Comparison of ENCODE assay signal across 12 cellular contexts in genomic region chr7:106089647-106090046, GRCh38. TPM values are rescaled to one million over a fixed set of nuclear protein-coding genes. Genes with fewer than 3 reads are reported as not detected.
DNase-seq lines count a peak whose midpoint lies in the region; ATAC-seq, FAIRE-seq and TF ChIP-seq lines count a peak whose summit lies in the region.
"Had no signal": no experiment of that assay in that cellular context is flagged by ENCODE, and none has a peak within 500 bp of the region (broad histone marks: within the 10 kb centered on the region; RNA-seq: fewer than 3 reads in every experiment).

No MANE protein-coding gene starts in this region.

- no peak overlapping the region for H3K27ac ChIP-seq in HepG2 (ENCODE audit: extremely low read length, insufficient read depth, low read length)
- H3K27ac ChIP-seq: sigmoid colon had no signal

- no peak overlapping the region for H3K9ac ChIP-seq in HepG2 (ENCODE audit: insufficient read depth, low read depth, low read length)

- CTCF ChIA-PET in activated naive CD4-positive, alpha-beta T cell treated with anti-CD3 and anti-CD28 coated beads, Interleukin-2, amount 10 ng/mL, durations not matched to agents 7 days and 5 days (lab: Charles Lee) = no interaction called here
- CTCF ChIA-PET in HepG2 (lab: Yijun Ruan, JAX; ENCODE audit: low intra/inter-chr PET ratio, low total read pairs) = no interaction called here

- no peaks in the 10 kb centered on the region for H3K4me1 ChIP-seq in HepG2 (ENCODE audit: insufficient read depth, low read length)
- H3K4me1 ChIP-seq: sigmoid colon had no signal

- ATAC-seq in HG02610 (IDR thresholded peaks at IDR 0.05; ENCODE audit: unreplicated experiment) (peak; percentile 94), HG03442 (IDR thresholded peaks at IDR 0.05; ENCODE audit: unreplicated experiment) (peak; percentile 91), HepG2 (no peak)
- ATAC-seq in stimulated activated naive B cell treated with anti-CD40 and anti-IgM and Interleukin-4, amounts not matched to agents 10 μg/mL and 1 μg/mL and 100 μg/mL, for 72 hours (replicated peaks) = peak; percentile 98

- peaks cover 24% of the 10 kb centered on the region for H3K36me3 Mint-ChIP-seq in activated naive CD4-positive, alpha-beta T cell treated with anti-CD3 and anti-CD28 coated beads, Interleukin-2, amount 50 U/mL, for 24 hours
- H3K36me3 Mint-ChIP-seq in activated naive CD4-positive, alpha-beta T cell treated with anti-CD3 and anti-CD28 coated beads, Interleukin-2, amount 10 ng/mL, durations not matched to agents 7 days and 5 days = peaks cover 46% of the 10 kb centered on the region
- peaks cover 36 to 60% of the 10 kb centered on the region in 2 donors for H3K36me3 Mint-ChIP-seq in stimulated activated naive B cell treated with anti-CD40 and anti-IgM and Interleukin-4, amounts not matched to agents 10 μg/mL and 1 μg/mL and 100 μg/mL, for 72 hours

- TF ChIP-seq CTCF in HepG2 (CRISPR knock-in tag; IDR thresholded peaks at IDR 0.05) (no peak), foreskin fibroblast (IDR thresholded peaks at IDR 0.05; ENCODE audit: low read depth, low read length) (no peak)

- peaks cover 40% of the 10 kb centered on the region for H3K4me1 Mint-ChIP-seq in activated naive CD4-positive, alpha-beta T cell treated with anti-CD3 and anti-CD28 coated beads, Interleukin-2, amount 50 U/mL, for 24 hours
- H3K4me1 Mint-ChIP-seq in activated naive CD4-positive, alpha-beta T cell treated with anti-CD3 and anti-CD28 coated beads, Interleukin-2, amount 10 ng/mL, durations not matched to agents 7 days and 5 days = no peaks in the 10 kb centered on the region
- H3K4me1 Mint-ChIP-seq in stimulated activated naive B cell treated with anti-CD40 and anti-IgM and Interleukin-4, amounts not matched to agents 10 μg/mL and 1 μg/mL and 100 μg/mL, for 72 hours = peaks cover 32 to 68% of the 10 kb centered on the region in 2 donors

- H3K27me3 ChIP-seq in HepG2 (ENCODE audit: control insufficient read depth in 1 of 2, insufficient read depth in 2 of 2, low read length in 2 of 2) = no peaks in the 10 kb centered on the region
- H3K27me3 ChIP-seq: sigmoid colon had no signal

- peaks cover 5 to 21% of the 10 kb centered on the region in 2 experiments; a peak in 2 of 5 replicates for H3K36me3 ChIP-seq in HepG2 (replicated peaks in 1 of 2; ENCODE audit: control insufficient read depth in 1 of 2, insufficient read depth in 2 of 2, low read length in 2 of 2)

- TF ChIP-seq RAD21 in HepG2 (CRISPR knock-in tag; IDR thresholded peaks at IDR 0.05) = no peak

- no peak for DNase-seq in activated naive CD4-positive, alpha-beta T cell treated with anti-CD3 and anti-CD28 coated beads, Interleukin-2, amount 10 ng/mL, durations not matched to agents 7 days and 5 days
- DNase-seq in stimulated activated naive B cell treated with anti-CD40 and anti-IgM and Interleukin-4, amounts not matched to agents 10 μg/mL and 1 μg/mL and 100 μg/mL, for 72 hours = no peak
- no peak for DNase-seq in HepG2 (ENCODE audit: low spot score)
- DNase-seq in cardiac septum (ENCODE audit: low spot score) = no peak
- DNase-seq in foreskin fibroblast = no peak
- DNase-seq: hippocampal formation, NCI-H526, sigmoid colon had no signal

- H3K9me3 ChIP-seq in HepG2 (ENCODE audit: low read length) = no peaks in the 10 kb centered on the region
- H3K9me3 ChIP-seq: HAP-1, sigmoid colon had no signal

- TF ChIP-seq POLR2A in HepG2 (IDR thresholded peaks at IDR 0.05; ENCODE audit: insufficient read depth in 1 of 2, low read depth in 2 of 2, low read length in 2 of 2) = no peak

- no peak for TF ChIP-seq EP300 in HepG2 (IDR thresholded peaks at IDR 0.05; ENCODE audit: low read depth in 2 of 2, low read length in 2 of 2)
- TF ChIP-seq EP300 in HepG2 (CRISPR knock-in tag; IDR thresholded peaks at IDR 0.05; ENCODE audit: borderline replicate concordance) = no peak

- H3K4me2 ChIP-seq in HepG2 (ENCODE audit: low read depth, low read length) = no peak overlapping the region

- H3K4me3 Mint-ChIP-seq in activated naive CD4-positive, alpha-beta T cell treated with anti-CD3 and anti-CD28 coated beads, Interleukin-2, amount 50 U/mL, for 24 hours = no peak overlapping the region
- no peak overlapping the region for H3K4me3 Mint-ChIP-seq in activated naive CD4-positive, alpha-beta T cell treated with anti-CD3 and anti-CD28 coated beads, Interleukin-2, amount 10 ng/mL, durations not matched to agents 7 days and 5 days
- H3K4me3 Mint-ChIP-seq in stimulated activated naive B cell treated with anti-CD40 and anti-IgM and Interleukin-4, amounts not matched to agents 10 μg/mL and 1 μg/mL and 100 μg/mL, for 72 hours = peak overlapping the region; percentile 55 to 70

- H3K27me3 Mint-ChIP-seq in activated naive CD4-positive, alpha-beta T cell treated with anti-CD3 and anti-CD28 coated beads, Interleukin-2, amount 50 U/mL, for 24 hours = no peaks in the 10 kb centered on the region
- H3K27me3 Mint-ChIP-seq in activated naive CD4-positive, alpha-beta T cell treated with anti-CD3 and anti-CD28 coated beads, Interleukin-2, amount 10 ng/mL, durations not matched to agents 7 days and 5 days = no peaks in the 10 kb centered on the region
- H3K27me3 Mint-ChIP-seq in stimulated activated naive B cell treated with anti-CD40 and anti-IgM and Interleukin-4, amounts not matched to agents 10 μg/mL and 1 μg/mL and 100 μg/mL, for 72 hours = no peaks in the 10 kb centered on the region

- 96% methylated on average over 4 of the region's 4 CpGs for WGBS in HepG2 (ENCODE audit: low lambda C conversion rate)

- POLR2A ChIA-PET in HepG2 (lab: Yijun Ruan, JAX) = no interaction called here

- H3K4me3 ChIP-seq in HepG2 (replicated peaks in 1 of 3; ENCODE audit: insufficient read depth in 1 of 3, low read depth in 2 of 3, low read length in 3 of 3) (no peak overlapping the region), foreskin fibroblast (ENCODE audit: low read depth in 1 of 2, low read length in 2 of 2) (no peak overlapping the region)
- H3K4me3 ChIP-seq: HAP-1, sigmoid colon had no signal

- intact Hi-C loops in HepG2 (cut with micrococcal nuclease; ENCODE audit: unreplicated experiment) = no loop called here
- intact Hi-C loops in cardiac septum (cut with DNase I) = no loop called here

- in situ Hi-C loops in HepG2 (cut with HindIII; ENCODE audit: extremely low pct_ligation_motif_present, low pct_unique_long_range_greater_than_20kb) = no loop called here

- no TSS peak for BruUV-seq in HepG2 (replicated peaks; lab: Mats Ljungman, UMichigan)

- no peaks in the 10 kb centered on the region for H3K79me2 ChIP-seq in HepG2 (ENCODE audit: insufficient read depth, low read length)

- FAIRE-seq in HepG2 (lab: Jason Lieb, UNC) = no peak

- no peak overlapping the region for H2AFZ ChIP-seq in HepG2 (ENCODE audit: low read length)

- H3K9me3 Mint-ChIP-seq in activated naive CD4-positive, alpha-beta T cell treated with anti-CD3 and anti-CD28 coated beads, Interleukin-2, amount 50 U/mL, for 24 hours = no peaks in the 10 kb centered on the region
- H3K9me3 Mint-ChIP-seq in activated naive CD4-positive, alpha-beta T cell treated with anti-CD3 and anti-CD28 coated beads, Interleukin-2, amount 10 ng/mL, durations not matched to agents 7 days and 5 days = no peaks in the 10 kb centered on the region
- no peaks in the 10 kb centered on the region for H3K9me3 Mint-ChIP-seq in stimulated activated naive B cell treated with anti-CD40 and anti-IgM and Interleukin-4, amounts not matched to agents 10 μg/mL and 1 μg/mL and 100 μg/mL, for 72 hours

- H4K20me1 ChIP-seq in HepG2 (ENCODE audit: insufficient read depth, low read length) = no peaks in the 10 kb centered on the region

- peak overlapping the region; percentile 71 for H3K27ac Mint-ChIP-seq in activated naive CD4-positive, alpha-beta T cell treated with anti-CD3 and anti-CD28 coated beads, Interleukin-2, amount 50 U/mL, for 24 hours
- no peak overlapping the region for H3K27ac Mint-ChIP-seq in activated naive CD4-positive, alpha-beta T cell treated with anti-CD3 and anti-CD28 coated beads, Interleukin-2, amount 10 ng/mL, durations not matched to agents 7 days and 5 days
- peak overlapping the region; percentile 52 for H3K27ac Mint-ChIP-seq in stimulated activated naive B cell treated with anti-CD40 and anti-IgM and Interleukin-4, amounts not matched to agents 10 μg/mL and 1 μg/mL and 100 μg/mL, for 72 hours

TF ChIP-seq in HepG2, 621 proteins besides CTCF, POLR2A, EP300 and RAD21 (continues in another document):
- no peak for TF ChIP-seq SIN3B (IDR thresholded peaks at IDR 0.05; ENCODE audit: low read length)

RNA-seq across cellular contexts. Expression of gene SYPL1, which starts 22.5 kb away (rescaled TPM):
- total RNA-seq in HepG2 (2016; rRNA removed; fragmentation: Illumina TruSeq; extraction: Trizol) = 25.7 and 27.5 TPM in 2 replicates
- 7.4 and 7.8 TPM in 2 replicates for total RNA-seq in HepG2 (2016; cell fraction: cytosol; rRNA removed; fragmentation: Illumina TruSeq; extraction: Trizol; ENCODE audit: low read depth)
- total RNA-seq in HepG2 (2016; cell fraction: insoluble cytoplasmic fraction; rRNA removed; fragmentation: Illumina TruSeq; extraction: Trizol) = 19.4 and 28.6 TPM in 2 replicates
- 14.0 and 17.5 TPM in 2 replicates for total RNA-seq in HepG2 (2016; cell fraction: membrane; rRNA removed; fragmentation: Illumina TruSeq; extraction: Trizol)
- total RNA-seq in HepG2 (2016; cell fraction: nucleus; rRNA removed; fragmentation: Illumina TruSeq; extraction: Trizol) = 45.1 and 48.0 TPM in 2 replicates
- polyA plus RNA-seq in HepG2 (2011; rRNA removed) = 32.9 and 40.2 TPM in 2 replicates
- polyA plus RNA-seq in HepG2 (2011; cell fraction: cytosol; rRNA removed) = 20.4 and 33.2 TPM in 2 replicates
- polyA plus RNA-seq in HepG2 (2011; cell fraction: nucleus; rRNA removed) = 7.1 and 9.3 TPM in 2 replicates
- polyA plus RNA-seq in HepG2 (2012) = 44.2 and 45.6 TPM in 2 replicates
- polyA plus RNA-seq in HepG2 (2016; cell fraction: cytosol; fragmentation: Illumina TruSeq; extraction: Trizol; ENCODE audit: low read depth) = 8.7 TPM in 2 replicates
- 42.0 and 43.1 TPM in 2 replicates for polyA plus RNA-seq in HepG2 (2016; cell fraction: insoluble cytoplasmic fraction; fragmentation: Illumina TruSeq; extraction: Trizol; ENCODE audit: low read depth)
- polyA plus RNA-seq in HepG2 (2016; cell fraction: membrane; fragmentation: Illumina TruSeq; extraction: Trizol; ENCODE audit: low read depth) = 15.9 and 18.3 TPM in 2 replicates
- 71.1 and 87.2 TPM in 2 replicates for polyA plus RNA-seq in HepG2 (2016; cell fraction: nucleus; fragmentation: Illumina TruSeq; extraction: Trizol; ENCODE audit: insufficient read depth, low read depth)
- polyA minus RNA-seq in HepG2 (2011; rRNA and poly(A)+ RNA removed; ENCODE audit: low replicate concordance) = 30.6 and 35.4 TPM in 2 replicates
- polyA minus RNA-seq in HepG2 (2011; cell fraction: cytosol; rRNA and poly(A)+ RNA removed) = 23.1 and 27.5 TPM in 2 replicates
- 19.3 and 28.8 TPM in 2 replicates for polyA minus RNA-seq in HepG2 (2011; cell fraction: nucleus; rRNA and poly(A)+ RNA removed)
- total RNA-seq in cardiac septum = 58.3 TPM

Comparison
In these comparisons a context has a peak if more than half of its experiments do, and no peak if none do; other contexts are left out.
1. H3K4me3 Mint-ChIP-seq: peak in stimulated activated naive B cell treated with anti-CD40 and anti-IgM and Interleukin-4, amounts not matched to agents 10 μg/mL and 1 μg/mL and 100 μg/mL, for 72 hours (2 of 2); none in activated naive CD4-positive, alpha-beta T cell treated with anti-CD3 and anti-CD28 coated beads, Interleukin-2, amount 50 U/mL, for 24 hours (single experiment) and activated naive CD4-positive, alpha-beta T cell treated with anti-CD3 and anti-CD28 coated beads, Interleukin-2, amount 10 ng/mL, durations not matched to agents 7 days and 5 days (single experiment).